8 cellular contexts compared by ENCODE assay signal in genomic region chr6:33702345-33702977, GRCh38. TPM values are rescaled to one million over a fixed set of nuclear protein-coding genes. Genes with fewer than 3 reads are reported as not detected.
DNase-seq lines count a peak whose midpoint lies in the region; ATAC-seq and TF ChIP-seq lines count a peak whose summit lies in the region.

No MANE protein-coding gene starts in this region.

- 0 out of 2 replicates have a peak, but pooled peaks cover 3% of the 10 kb centered on the region for H3F3A ChIP-seq in Loucy (ENCODE audit: low read depth)

- 96% methylated on average over 1 of the region's 1 CpG for WGBS in right cardiac atrium

- no peak overlapping the region for H3K27ac ChIP-seq in right cardiac atrium (ENCODE audit: low read length)

- H3K36me3 Mint-ChIP-seq in activated T-cell treated with anti-CD3 and anti-CD28 coated beads, Interleukin-2, amount 50 U/mL, for 24 hours (ENCODE audit: low read depth) = peaks cover 93% of the 10 kb centered on the region
- peaks cover 71% of the 10 kb centered on the region for H3K36me3 Mint-ChIP-seq in activated T-helper 17 cell treated with anti-CD3 and anti-CD28 coated beads, Interleukin-2, amount 50 U/mL, for 72 hours (ENCODE audit: low read depth)

- no peaks in the 10 kb centered on the region for H4K20me1 ChIP-seq in Loucy (ENCODE audit: insufficient read depth, low read length, poor library complexity, severe bottlenecking)

- peak overlapping the region; percentile 18 for H3K27ac Mint-ChIP-seq in activated T-cell treated with anti-CD3 and anti-CD28 coated beads, Interleukin-2, amount 50 U/mL, for 24 hours
- peak overlapping the region; percentile 30 for H3K27ac Mint-ChIP-seq in activated T-helper 17 cell treated with anti-CD3 and anti-CD28 coated beads, Interleukin-2, amount 50 U/mL, for 72 hours

- H3K4me1 ChIP-seq in Loucy (ENCODE audit: insufficient read depth, low read length, poor library complexity, severe bottlenecking) (peaks cover 11% of the 10 kb centered on the region), right cardiac atrium (ENCODE audit: control insufficient read depth, insufficient read depth, low read length) (peaks cover 5% of the 10 kb centered on the region), HAP-1 (0 out of 2 replicates have a peak, but pooled peaks cover 3% of the 10 kb centered on the region)

- in situ Hi-C loops in HAP-1 (cut with MboI; ENCODE audit: low sequenced_read_pairs) = loop anchor here (5.0 kb wide), 1 partner anchor 115 kb away; no protein-coding TSS in a partner anchor

- peak; percentile 76 for TF ChIP-seq CTCF in Loucy (conservative IDR thresholded peaks at IDR 0.05; ENCODE audit: low read length)

- no peaks in the 10 kb centered on the region for H3K9me3 Mint-ChIP-seq in activated T-cell treated with anti-CD3 and anti-CD28 coated beads, Interleukin-2, amount 50 U/mL, for 24 hours
- H3K9me3 Mint-ChIP-seq in activated T-helper 17 cell treated with anti-CD3 and anti-CD28 coated beads, Interleukin-2, amount 50 U/mL, for 72 hours = no peaks in the 10 kb centered on the region

- peaks cover 29% of the 10 kb centered on the region for H3K4me1 Mint-ChIP-seq in activated T-cell treated with anti-CD3 and anti-CD28 coated beads, Interleukin-2, amount 50 U/mL, for 24 hours (ENCODE audit: low read depth)
- H3K4me1 Mint-ChIP-seq in activated T-helper 17 cell treated with anti-CD3 and anti-CD28 coated beads, Interleukin-2, amount 50 U/mL, for 72 hours = peaks cover 25% of the 10 kb centered on the region

- no peaks in the 10 kb centered on the region for H3K9me3 ChIP-seq in Loucy (ENCODE audit: insufficient read depth, low read depth, low read length)
- no peaks in the 10 kb centered on the region for H3K9me3 ChIP-seq in right cardiac atrium (ENCODE audit: control insufficient read depth, low read length)
- no peaks in the 10 kb centered on the region for H3K9me3 ChIP-seq in HAP-1

- H3K9me2 ChIP-seq in Loucy (replicated peaks; ENCODE audit: low read depth, low read length) = no peaks in the 10 kb centered on the region

- H3K79me2 ChIP-seq in Loucy (ENCODE audit: insufficient read depth, low read length) = no peaks in the 10 kb centered on the region

- no peak overlapping the region for H3K4me3 ChIP-seq in Loucy (ENCODE audit: low read length, poor library complexity, severe bottlenecking)
- H3K4me3 ChIP-seq in right cardiac atrium (ENCODE audit: low read length) = no peak overlapping the region
- no peak overlapping the region for H3K4me3 ChIP-seq in HAP-1

- intact Hi-C loops in right cardiac atrium (cut with DNase I) = loop anchor here in 1 of 4 donors (5.0 kb wide), 1 partner anchor 115 kb away; no protein-coding TSS in a partner anchor

- peaks cover 6% of the 10 kb centered on the region; the same call in 1 of the 2 replicates for H3K36me3 ChIP-seq in Loucy (ENCODE audit: insufficient read depth, low read length)
- H3K36me3 ChIP-seq in HAP-1 (replicated peaks) = peaks cover 43% of the 10 kb centered on the region

- H3K4me3 Mint-ChIP-seq in activated T-cell treated with anti-CD3 and anti-CD28 coated beads, Interleukin-2, amount 50 U/mL, for 24 hours = no peak overlapping the region
- H3K4me3 Mint-ChIP-seq in activated T-helper 17 cell treated with anti-CD3 and anti-CD28 coated beads, Interleukin-2, amount 50 U/mL, for 72 hours = no peak overlapping the region

- H3K27me3 ChIP-seq in Loucy (ENCODE audit: insufficient read depth, low read length, poor library complexity, severe bottlenecking) (no peaks in the 10 kb centered on the region), right cardiac atrium (ENCODE audit: control insufficient read depth, insufficient read depth) (no peaks in the 10 kb centered on the region), HAP-1 (ENCODE audit: low read depth) (no peaks in the 10 kb centered on the region)

- DNase-seq in activated T-cell treated with anti-CD3 and anti-CD28 coated beads, Interleukin-2, amount 50 U/mL, for 24 hours = no peak
- DNase-seq in activated T-cell treated with anti-CD3 and anti-CD28 coated beads, Interleukin-2, amount 50 U/mL, for 1 hour = no peak
- DNase-seq in right cardiac atrium (peak in 2 of 3 donors; percentile 39 to 76), superior temporal gyrus (ENCODE audit: extremely low spot score) (peak; percentile 36), HAP-1 (ENCODE audit: low spot score in 2 of 2) (no peak)

- ATAC-seq in activated T-helper 17 cell treated with anti-CD3 and anti-CD28 coated beads, Interleukin-2, amount 50 U/mL, for 72 hours (replicated peaks) = peak; percentile 59
- ATAC-seq in right cardiac atrium (peak in 1 of 2 donors; percentile 57), HG02678 (IDR thresholded peaks at IDR 0.05; ENCODE audit: unreplicated experiment) (no peak)

- no peaks in the 10 kb centered on the region for H3K27me3 Mint-ChIP-seq in activated T-cell treated with anti-CD3 and anti-CD28 coated beads, Interleukin-2, amount 50 U/mL, for 24 hours
- H3K27me3 Mint-ChIP-seq in activated T-helper 17 cell treated with anti-CD3 and anti-CD28 coated beads, Interleukin-2, amount 50 U/mL, for 72 hours = no peaks in the 10 kb centered on the region

- H2AFZ ChIP-seq in Loucy (ENCODE audit: low read length) = no peak overlapping the region

- H3K4me2 ChIP-seq in Loucy (ENCODE audit: low read depth, low read length, poor library complexity, severe bottlenecking) = no peak overlapping the region

- no peak overlapping the region for H3K9ac ChIP-seq in Loucy (ENCODE audit: low read depth, low read length, poor library complexity, severe bottlenecking)

RNA-seq across cellular contexts. Expression of gene UQCC2, which starts 9.0 kb away (rescaled TPM):
- 100 to 1,000 TPM in 1 of 2 donors, 10 to 100 TPM in 1; 65.5 to 112 TPM for total RNA-seq in activated T-helper 17 cell treated with anti-CD3 and anti-CD28 coated beads, Interleukin-2, amount 50 U/mL, for 72 hours
- total RNA-seq in right cardiac atrium = 100 to 1,000 TPM; 188 to 264 (median 233) TPM
- polyA plus RNA-seq in right cardiac atrium = 376 TPM

RNA-seq across cellular contexts. Expression of gene IP6K3, which starts 44.2 kb away (rescaled TPM):
- not detected for total RNA-seq in activated T-helper 17 cell treated with anti-CD3 and anti-CD28 coated beads, Interleukin-2, amount 50 U/mL, for 72 hours
- total RNA-seq in right cardiac atrium = 10 to 100 TPM in 3 of 4 donors, 1 to 10 TPM in 1; 10.0 to 44.4 (median 27.1) TPM
- 14.4 TPM for polyA plus RNA-seq in right cardiac atrium

Comparison
In these comparisons a context has a peak if more than half of its experiments do, and no peak if none do; other contexts are left out.
1. DNase-seq: peak in right cardiac atrium (2 of 3) and superior temporal gyrus (single experiment); none in activated T-cell treated with anti-CD3 and anti-CD28 coated beads, Interleukin-2, amount 50 U/mL, for 24 hours (single experiment), activated T-cell treated with anti-CD3 and anti-CD28 coated beads, Interleukin-2, amount 50 U/mL, for 1 hour (single experiment) and HAP-1 (0 of 2).
2. RNA of gene IP6K3, which starts 44.2 kb away (total RNA-seq): 10.0 to 44.4 TPM in right cardiac atrium; not detected in activated T-helper 17 cell treated with anti-CD3 and anti-CD28 coated beads, Interleukin-2, amount 50 U/mL, for 72 hours; every median in the first group is over 10 times any median in the second.